14 cellular contexts compared by ENCODE assay signal in the genomic region with DNA sequence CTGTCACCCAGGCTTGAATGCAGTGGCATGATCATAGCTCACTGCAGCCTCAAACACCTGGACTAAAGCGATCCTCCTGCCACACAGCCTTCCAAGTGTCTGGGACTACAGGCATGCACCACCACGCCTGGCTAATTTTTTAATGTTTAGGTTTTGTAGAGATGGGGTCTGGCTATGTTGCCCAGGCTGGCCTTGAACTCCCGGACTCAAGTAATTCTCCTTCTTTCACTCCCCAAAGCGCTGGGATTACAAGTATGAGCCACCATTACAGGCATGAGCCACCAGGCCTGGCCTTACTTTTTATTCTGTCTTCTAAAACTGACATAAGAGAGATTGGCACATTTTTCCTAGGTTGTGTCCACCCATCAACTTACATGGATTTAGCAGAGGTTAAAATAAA. TPM values are rescaled to one million over a fixed set of nuclear protein-coding genes. Genes with fewer than 3 reads are reported as not detected.
DNase-seq lines count a peak whose midpoint lies in the region; ATAC-seq and TF ChIP-seq lines count a peak whose summit lies in the region.
"Had no signal": no experiment of that assay in that cellular context is flagged by ENCODE, and none has a peak within 500 bp of the region (broad histone marks: within the 10 kb centered on the region; RNA-seq: fewer than 3 reads in every experiment).

No MANE protein-coding gene starts in this region.

- H3K36me3 ChIP-seq in left ventricle myocardium inferior (peaks cover 13% of the 10 kb centered on the region), gastroesophageal sphincter (no peaks in the 10 kb centered on the region), skeletal muscle tissue (ENCODE audit: control insufficient read depth in 3 of 3, insufficient read depth in 3 of 3, low read length in 3 of 3) (peaks cover 0 to 23% (median 3%) of the 10 kb centered on the region in 3 donors), aorta (ENCODE audit: control insufficient read depth in 1 of 2, insufficient read depth in 2 of 2, low read length in 1 of 2) (no peaks in the 10 kb centered on the region)

- ATAC-seq in left ventricle myocardium superior, result no peak
- no peak for ATAC-seq in gastroesophageal sphincter
- ATAC-seq in aorta (ENCODE audit: low FRiP score), result no peak
- no peak for ATAC-seq in HG02973 (IDR thresholded peaks at IDR 0.05; ENCODE audit: unreplicated experiment)
- no peak for ATAC-seq in stimulated activated naive CD8-positive, alpha-beta T cell treated with anti-CD3 and anti-CD28 coated beads, Interleukin-15, amount 100 ng/mL, for 72 hours

- no peak for TF ChIP-seq EP300 in gastroesophageal sphincter (IDR thresholded peaks at IDR 0.05)

- peaks cover 50% of the 10 kb centered on the region for H3K4me1 ChIP-seq in left ventricle myocardium inferior
- H3K4me1 ChIP-seq in gastroesophageal sphincter, result peaks cover 0 to 49% (median 0%) of the 10 kb centered on the region in 3 donors
- H3K4me1 ChIP-seq in skeletal muscle tissue (ENCODE audit: control insufficient read depth in 3 of 3, insufficient read depth in 3 of 3, low read length in 3 of 3), result peaks cover 27 to 46% (median 37%) of the 10 kb centered on the region in 3 donors
- H3K4me1 ChIP-seq in aorta (ENCODE audit: control insufficient read depth in 1 of 2, insufficient read depth in 2 of 2, low read length in 2 of 2), result peaks cover 2% of the 10 kb centered on the region in 2 donors

- H3K27me3 ChIP-seq in left ventricle myocardium inferior (ENCODE audit: low read depth) (no peaks in the 10 kb centered on the region), gastroesophageal sphincter (no peaks in the 10 kb centered on the region), skeletal muscle tissue (ENCODE audit: control insufficient read depth in 3 of 3, insufficient read depth in 3 of 3, low read length in 3 of 3) (peaks cover 0 to 4% (median 0%) of the 10 kb centered on the region in 3 donors), aorta (ENCODE audit: control insufficient read depth in 1 of 2, insufficient read depth in 2 of 2, low read length in 1 of 2) (no peaks in the 10 kb centered on the region)

- no peak overlapping the region for H3K4me3 Mint-ChIP-seq in stimulated activated naive CD8-positive, alpha-beta T cell treated with anti-CD3 and anti-CD28 coated beads, Interleukin-15, amount 100 ng/mL, for 72 hours

- H3K4me3 ChIP-seq in left ventricle myocardium inferior, result no peak overlapping the region
- peak overlapping the region in 1 of 2 donors; percentile 39 for H3K4me3 ChIP-seq in gastroesophageal sphincter
- no peak overlapping the region for H3K4me3 ChIP-seq in skeletal muscle tissue (ENCODE audit: low read length in 3 of 3)
- no peak overlapping the region for H3K4me3 ChIP-seq in aorta (ENCODE audit: low read length in 2 of 2)

- H3K9me3 ChIP-seq in left ventricle myocardium inferior (replicated peaks) (no peaks in the 10 kb centered on the region), gastroesophageal sphincter (no peaks in the 10 kb centered on the region), skeletal muscle tissue (ENCODE audit: control insufficient read depth in 3 of 3, low read length in 3 of 3) (no peaks in the 10 kb centered on the region), aorta (ENCODE audit: control insufficient read depth, low read length) (no peaks in the 10 kb centered on the region)

- DNase-seq in left ventricle myocardium inferior (no peak), left ventricle myocardium superior (no peak), aorta (no peak), HPDE6-E6E7 (ENCODE audit: extremely low spot score) (no peak)
- no peak for DNase-seq in stimulated activated naive CD8-positive, alpha-beta T cell treated with anti-CD3 and anti-CD28 coated beads, Interleukin-15, amount 100 ng/mL, for 72 hours
- DNase-seq: C1 segment of cervical spinal cord, H7, Karpas-422, NCI-H1105 treated with DMSO at 0.1 percent for 48 hours, NCI-H2029 treated with DMSO at 0.1 percent for 48 hours, NCI-H510A treated with DMSO at 0.1 percent for 48 hours had no signal

- intact Hi-C loops in left ventricle myocardium inferior (cut with micrococcal nuclease), result no loop called here
- intact Hi-C loops in left ventricle myocardium superior (cut with micrococcal nuclease), result no loop called here
- intact Hi-C loops in aorta (cut with DNase I), result no loop called here

- H3K4me1 Mint-ChIP-seq in stimulated activated naive CD8-positive, alpha-beta T cell treated with anti-CD3 and anti-CD28 coated beads, Interleukin-15, amount 100 ng/mL, for 72 hours, result no peaks in the 10 kb centered on the region

- no peak for TF ChIP-seq POLR2A in gastroesophageal sphincter (IDR thresholded peaks at IDR 0.05)

- no peak for TF ChIP-seq CTCF in left ventricle myocardium inferior (IDR thresholded peaks at IDR 0.05; ENCODE audit: borderline replicate concordance)
- TF ChIP-seq CTCF in gastroesophageal sphincter (IDR thresholded peaks at IDR 0.05), result no peak

- peaks cover 26% of the 10 kb centered on the region for H3K27me3 Mint-ChIP-seq in stimulated activated naive CD8-positive, alpha-beta T cell treated with anti-CD3 and anti-CD28 coated beads, Interleukin-15, amount 100 ng/mL, for 72 hours

- peak overlapping the region; percentile 78 for H3K27ac ChIP-seq in left ventricle myocardium inferior (replicated peaks)
- peak overlapping the region; percentile 79 to 90 (median 87) for H3K27ac ChIP-seq in gastroesophageal sphincter
- peak overlapping the region; percentile 64 for H3K27ac ChIP-seq in skeletal muscle tissue (ENCODE audit: low read depth, low read length)
- H3K27ac ChIP-seq in aorta (ENCODE audit: low read depth in 1 of 2, low read length in 2 of 2), result peak overlapping the region; percentile 17 to 64

- H3K9ac ChIP-seq in skeletal muscle tissue (ENCODE audit: low read depth in 1 of 3, low read length in 3 of 3), result peak overlapping the region in 1 of 3 donors; percentile 60

- WGBS in gastroesophageal sphincter (ENCODE audit: low coverage in 1 of 2), 2 donors, result 67 to 93% methylated on average over 3 of the region's 4 CpGs
- WGBS in aorta, 2 donors, result 83 to 99% methylated on average over 4 of the region's 4 CpGs

- H3K27ac Mint-ChIP-seq in stimulated activated naive CD8-positive, alpha-beta T cell treated with anti-CD3 and anti-CD28 coated beads, Interleukin-15, amount 100 ng/mL, for 72 hours, result no peak overlapping the region

- no peaks in the 10 kb centered on the region for H3K9me3 Mint-ChIP-seq in stimulated activated naive CD8-positive, alpha-beta T cell treated with anti-CD3 and anti-CD28 coated beads, Interleukin-15, amount 100 ng/mL, for 72 hours

RNA-seq across cellular contexts. Expression of a gene that starts 33.3 kb away (rescaled TPM):
- 400 TPM for total RNA-seq in left ventricle myocardium inferior
- total RNA-seq in left ventricle myocardium superior, result 377 TPM
- total RNA-seq in gastroesophageal sphincter, result 100 to 1,000 TPM in 1 of 4 donors, 10 to 100 TPM in 3; 63.1 to 102 (median 74.9) TPM
- 37.6 TPM for total RNA-seq in skeletal muscle tissue
- total RNA-seq in aorta, result 10 to 100 TPM; 60.7 to 74.4 TPM
- polyA plus RNA-seq in aorta, result 10 to 100 TPM; 25.8 to 41.0 TPM

RNA-seq across cellular contexts. Expression of a gene that starts 47.3 kb away (rescaled TPM):
- total RNA-seq in left ventricle myocardium inferior (24.1 TPM), left ventricle myocardium superior (30.3 TPM), gastroesophageal sphincter (100 to 1,000 TPM in 1 of 4 donors, 10 to 100 TPM in 3; 65.2 to 135 (median 85.1) TPM), skeletal muscle tissue (31.3 TPM), aorta (10 to 100 TPM; 36.7 to 50.3 TPM)
- polyA plus RNA-seq in aorta, result 10 to 100 TPM; 25.0 to 84.9 TPM
